Comparison of ENCODE assay signal across 7 cellular contexts in genomic region chr1:52057245-52057644, GRCh38. TPM values are rescaled to one million over a fixed set of nuclear protein-coding genes. Genes with fewer than 3 reads are reported as not detected.
DNase-seq lines count a peak whose midpoint lies in the region; TF ChIP-seq lines count a peak whose summit lies in the region.

No MANE protein-coding gene starts in this region.

- H3K79me1 ChIP-seq in H9 (ENCODE audit: insufficient read depth, low read depth, low read length, poor library complexity, severe bottlenecking), result no peaks in the 10 kb centered on the region

- H2BK20ac ChIP-seq in H9 (ENCODE audit: low read depth, low read length, poor library complexity, severe bottlenecking), result no peak overlapping the region

- H3T11ph ChIP-seq in H9 (ENCODE audit: low read length), result no peak overlapping the region

- TF ChIP-seq CTCF in H9 (conservative IDR thresholded peaks at IDR 0.05) (no peak), fibroblast of the aortic adventitia (IDR thresholded peaks at IDR 0.05; ENCODE audit: insufficient read depth, low read length) (no peak)

- no peaks in the 10 kb centered on the region for H3K9me3 ChIP-seq in H9 (ENCODE audit: control insufficient read depth, low read depth, low read length)
- no peaks in the 10 kb centered on the region for H3K9me3 ChIP-seq in SJCRH30 (replicated peaks)
- H3K9me3 ChIP-seq in skeletal muscle satellite cell (replicated peaks; ENCODE audit: low read length), result no peaks in the 10 kb centered on the region

- H3K27me3 ChIP-seq in H9 (ENCODE audit: insufficient read depth, low read length), result no peaks in the 10 kb centered on the region
- no peaks in the 10 kb centered on the region for H3K27me3 ChIP-seq in SJCRH30
- no peaks in the 10 kb centered on the region for H3K27me3 ChIP-seq in skeletal muscle satellite cell (ENCODE audit: control insufficient read depth, insufficient read depth, low read length)

- no peak overlapping the region for H2AK5ac ChIP-seq in H9 (ENCODE audit: insufficient read length, low read length)

- peak overlapping the region; percentile 97 to 100 (median 98) for H3K27ac Mint-ChIP-seq in H9

- H2AFZ ChIP-seq in H9 (ENCODE audit: low read length), result no peak overlapping the region

- peak overlapping the region; percentile 19 for H3K27ac ChIP-seq in H9 (ENCODE audit: insufficient read length, low read depth, low read length)
- no peak overlapping the region; the same call in 1 of the 2 replicates for H3K27ac ChIP-seq in SJCRH30

- H2BK12ac ChIP-seq in H9 (ENCODE audit: insufficient read length, low read depth, low read length), result no peak overlapping the region

- H3K23me2 ChIP-seq in H9 (ENCODE audit: insufficient read length, low read depth, low read length, poor library complexity, severe bottlenecking), result peaks cover 10% of the 10 kb centered on the region

- H3K56ac ChIP-seq in H9 (ENCODE audit: insufficient read length, low read depth, low read length), result no peak overlapping the region

- no peak overlapping the region for H3K4ac ChIP-seq in H9 (ENCODE audit: low read depth, low read length)

- peak overlapping the region; percentile 76 for H3K9ac ChIP-seq in H9 (ENCODE audit: extremely low read depth, insufficient read length, low read length)
- H3K9ac ChIP-seq in skeletal muscle satellite cell (ENCODE audit: low read depth, low read length), result peak overlapping the region; percentile 94

- DNase-seq in H9 (no peak), SJCRH30 (no peak), fibroblast of the aortic adventitia (ENCODE audit: low read depth) (peak; percentile 8), LoVo (ENCODE audit: low spot score) (no peak), RPMI8226 (no peak), ecto neural progenitor cell (ENCODE audit: low spot score) (no peak)

- no peak overlapping the region for H4K5ac ChIP-seq in H9 (ENCODE audit: insufficient read length, low read depth, low read length)

- no peak overlapping the region for H3K18ac ChIP-seq in H9 (ENCODE audit: insufficient read length, low read depth, low read length)

- no peaks in the 10 kb centered on the region for H4K20me1 ChIP-seq in H9 (ENCODE audit: control insufficient read depth, insufficient read depth, insufficient read length)

- peaks cover 18 to 54% (median 42%) of the 10 kb centered on the region in 3 experiments for H3K36me3 Mint-ChIP-seq in H9 (ENCODE audit: insufficient read depth in 1 of 3, low read depth in 3 of 3)

- H3K4me2 ChIP-seq in H9 (ENCODE audit: insufficient read depth, insufficient read length, low read length), result peak overlapping the region; percentile 83
- H3K4me2 ChIP-seq in skeletal muscle satellite cell (ENCODE audit: low read length), result peak overlapping the region; percentile 96

- H2BK5ac ChIP-seq in H9 (ENCODE audit: insufficient read length, low read length), result no peak overlapping the region

- no peaks in the 10 kb centered on the region; a peak in 1 of 5 replicates for H3K9me3 Mint-ChIP-seq in H9

- no peak overlapping the region for H4K8ac ChIP-seq in H9 (replicated peaks; ENCODE audit: insufficient read length, low read depth, low read length)

- no peaks in the 10 kb centered on the region for H3K27me3 Mint-ChIP-seq in H9 (ENCODE audit: low read depth)

- H3K36me3 ChIP-seq in SJCRH30 (peaks cover 31% of the 10 kb centered on the region), skeletal muscle satellite cell (ENCODE audit: insufficient read depth, low read length) (peaks cover 15% of the 10 kb centered on the region)

- peaks cover 25 to 28% of the 10 kb centered on the region in 2 experiments for H3K4me1 Mint-ChIP-seq in H9

- H3K4me3 Mint-ChIP-seq in H9, result peak overlapping the region; percentile 99 to 100

- H4K91ac ChIP-seq in H9 (ENCODE audit: insufficient read length, low read depth, low read length), result no peak overlapping the region

- H3K4me1 ChIP-seq in H9 (ENCODE audit: insufficient read depth, low read length) (no peaks in the 10 kb centered on the region), SJCRH30 (peaks cover 11% of the 10 kb centered on the region), skeletal muscle satellite cell (ENCODE audit: control insufficient read depth, insufficient read depth, low read length) (peaks cover 35% of the 10 kb centered on the region)

- no peak overlapping the region for H2BK15ac ChIP-seq in H9 (ENCODE audit: low read depth, low read length)

- peaks cover 29% of the 10 kb centered on the region; the same call in 1 of the 2 replicates for H3K79me2 ChIP-seq in H9 (ENCODE audit: insufficient read depth, low read length)

- H3K23ac ChIP-seq in H9 (ENCODE audit: insufficient read length, low read depth, low read length), result no peak overlapping the region

- H2BK120ac ChIP-seq in H9 (ENCODE audit: low read depth, low read length, poor library complexity, severe bottlenecking), result no peak overlapping the region

- no peak overlapping the region for H3K14ac ChIP-seq in H9 (ENCODE audit: insufficient read depth, low read length)

- H3K4me3 ChIP-seq in SJCRH30 (peak overlapping the region; percentile 91), fibroblast of the aortic adventitia (ENCODE audit: low read depth, low read length) (peak overlapping the region; percentile 98), skeletal muscle satellite cell (ENCODE audit: low read length) (peak overlapping the region; percentile 97)

- WGBS in H9 (ENCODE audit: extremely low coverage, insufficient read length, low lambda C conversion rate), result no CpG with 5 or more reads among the region's 1 CpG

RNA-seq across cellular contexts. Expression of gene BTF3L4, which starts 1.1 kb away (rescaled TPM):
- total RNA-seq in H9 (2021), result 100 and 106 TPM in 2 replicates
- total RNA-seq in SJCRH30 (2014; rRNA removed; shearing (Covaris generic)), result 105 and 123 TPM in 2 replicates
- total RNA-seq in fibroblast of the aortic adventitia (ENCODE audit: low replicate concordance), result 28.4 and 109 TPM in 2 replicates
- total RNA-seq in skeletal muscle satellite cell (2012; rRNA removed), result 57.7 and 64.1 TPM in 2 replicates

RNA-seq across cellular contexts. Expression of gene TXNDC12, which starts 2.3 kb away (rescaled TPM):
- total RNA-seq in H9 (2021), result 76.8 and 82.1 TPM in 2 replicates
- 32.1 and 37.0 TPM in 2 replicates for total RNA-seq in SJCRH30 (2014; rRNA removed; shearing (Covaris generic))
- 44.2 and 58.8 TPM in 2 replicates for total RNA-seq in fibroblast of the aortic adventitia (ENCODE audit: low replicate concordance)
- total RNA-seq in skeletal muscle satellite cell (2012; rRNA removed), result 46.9 and 53.5 TPM in 2 replicates

RNA-seq across cellular contexts. Expression of gene KTI12, which starts 23.6 kb away (rescaled TPM):
- total RNA-seq in H9 (2021) (15.6 and 16.7 TPM in 2 replicates), fibroblast of the aortic adventitia (ENCODE audit: low replicate concordance) (8.5 and 12.7 TPM in 2 replicates)
- 14.3 and 15.1 TPM in 2 replicates for total RNA-seq in SJCRH30 (2014; rRNA removed; shearing (Covaris generic))
- 16.2 and 17.2 TPM in 2 replicates for total RNA-seq in skeletal muscle satellite cell (2012; rRNA removed)
